ENCODE assay signal across 1 cellular context in genomic region chr9:133884907-133885744, GRCh38.
TF ChIP-seq lines count a peak whose summit lies in the region.

No MANE protein-coding gene starts in this region.

TF ChIP-seq in HepG2, 621 proteins besides CTCF, POLR2A, EP300 and RAD21 (continued from another document and continues in another):
- TF ChIP-seq CREM (IDR thresholded peaks at IDR 0.05): peak; percentile 69; the same call in 1 of the 2 replicates
- TF ChIP-seq CREM (CRISPR knock-in tag; IDR thresholded peaks at IDR 0.05): no peak
- peak; percentile 73; the same call in 1 of the 2 replicates for TF ChIP-seq ZNF124 (CRISPR knock-in tag; IDR thresholded peaks at IDR 0.05)
- peak; percentile 60; the same call in 1 of the 2 replicates for TF ChIP-seq YEATS4 (CRISPR knock-in tag; IDR thresholded peaks at IDR 0.05; ENCODE audit: borderline replicate concordance)
- no peak for TF ChIP-seq ZFP62 (CRISPR knock-in tag; IDR thresholded peaks at IDR 0.05)
- no peak; the same call in 1 of the 2 replicates for TF ChIP-seq ZNF143 (CRISPR knock-in tag; IDR thresholded peaks at IDR 0.05)
- TF ChIP-seq LCORL (IDR thresholded peaks at IDR 0.05): no peak
- TF ChIP-seq LCORL (CRISPR knock-in tag; IDR thresholded peaks at IDR 0.05): peak; percentile 99
- TF ChIP-seq MZF1 (CRISPR knock-in tag; IDR thresholded peaks at IDR 0.05; ENCODE audit: borderline replicate concordance): no peak
- TF ChIP-seq ARNTL (CRISPR knock-in tag; IDR thresholded peaks at IDR 0.05): 0 out of 2 replicates have a peak, but pooled peaks have one; percentile 63
- peak; percentile 94 for TF ChIP-seq ZBTB7B (CRISPR knock-in tag; IDR thresholded peaks at IDR 0.05)
- TF ChIP-seq RCOR2 (CRISPR knock-in tag; IDR thresholded peaks at IDR 0.05): peak; percentile 89
- no peak for TF ChIP-seq EEA1 (CRISPR knock-in tag; IDR thresholded peaks at IDR 0.05; ENCODE audit: borderline replicate concordance)
- peak; percentile 54 for TF ChIP-seq POLR2AphosphoS5 (IDR thresholded peaks at IDR 0.05; ENCODE audit: low read depth, low read length)
- peak; percentile 63; the same call in 1 of the 2 replicates for TF ChIP-seq MIER2 (CRISPR knock-in tag; IDR thresholded peaks at IDR 0.05)
- peak; percentile 59; the same call in 1 of the 2 replicates for TF ChIP-seq DMAP1 (CRISPR knock-in tag; IDR thresholded peaks at IDR 0.05)
- peak; percentile 64; the same call in 1 of the 2 replicates for TF ChIP-seq ELF1 (CRISPR knock-in tag; IDR thresholded peaks at IDR 0.05)
- peak; percentile 89; the same call in 1 of the 2 replicates for TF ChIP-seq THRA (CRISPR knock-in tag; IDR thresholded peaks at IDR 0.05; ENCODE audit: borderline replicate concordance)
- TF ChIP-seq PHB2 (IDR thresholded peaks at IDR 0.05; ENCODE audit: partially characterized antibody): no peak
- 0 out of 2 replicates have a peak, but pooled peaks have one; percentile 64 for TF ChIP-seq SNAPC4 (CRISPR knock-in tag; IDR thresholded peaks at IDR 0.05)
- TF ChIP-seq ZBTB8A (CRISPR knock-in tag; IDR thresholded peaks at IDR 0.05; ENCODE audit: borderline replicate concordance, low read depth): no peak
- peak; percentile 90 for TF ChIP-seq HOXA3 (CRISPR knock-in tag; IDR thresholded peaks at IDR 0.05)
- TF ChIP-seq ARHGAP35 (CRISPR knock-in tag; IDR thresholded peaks at IDR 0.05; ENCODE audit: borderline replicate concordance): 0 out of 2 replicates have a peak, but pooled peaks have one; percentile 53
- TF ChIP-seq HDAC2 (CRISPR knock-in tag; IDR thresholded peaks at IDR 0.05): peak; percentile 97
- TF ChIP-seq YY1 (IDR thresholded peaks at IDR 0.05; ENCODE audit: insufficient read depth, insufficient replicate concordance, low read depth, low read length): peak; percentile 49
- peak; percentile 63 for TF ChIP-seq TFDP2 (CRISPR knock-in tag; IDR thresholded peaks at IDR 0.05)
- TF ChIP-seq ZNF296 (CRISPR knock-in tag; conservative IDR thresholded peaks at IDR 0.05): 0 out of 2 replicates have a peak, but pooled peaks have one; percentile 85
- 0 out of 2 replicates have a peak, but pooled peaks have one; percentile 72 for TF ChIP-seq CAMTA2 (CRISPR knock-in tag; IDR thresholded peaks at IDR 0.05; ENCODE audit: borderline replicate concordance)
- no peak for TF ChIP-seq ZIK1 (CRISPR knock-in tag; IDR thresholded peaks at IDR 0.05; ENCODE audit: borderline replicate concordance, low read depth)
- no peak for TF ChIP-seq SATB2 (CRISPR knock-in tag; IDR thresholded peaks at IDR 0.05)
- no peak for TF ChIP-seq ZNF570 (CRISPR knock-in tag; IDR thresholded peaks at IDR 0.05; ENCODE audit: borderline replicate concordance)
- no peak for TF ChIP-seq ZFP36L2 (CRISPR knock-in tag; IDR thresholded peaks at IDR 0.05)
- peak; percentile 35; the same call in 1 of the 2 replicates for TF ChIP-seq ZNF12 (CRISPR knock-in tag; IDR thresholded peaks at IDR 0.05)
- TF ChIP-seq GATAD2A (CRISPR knock-in tag; IDR thresholded peaks at IDR 0.05): peak; percentile 98
- TF ChIP-seq SCMH1 (CRISPR knock-in tag; IDR thresholded peaks at IDR 0.05; ENCODE audit: borderline replicate concordance): no peak
- peak; percentile 89 for TF ChIP-seq SOX5 (CRISPR knock-in tag; IDR thresholded peaks at IDR 0.05; ENCODE audit: borderline replicate concordance)
- TF ChIP-seq ZNF841 (CRISPR knock-in tag; IDR thresholded peaks at IDR 0.05; ENCODE audit: borderline replicate concordance): no peak
- TF ChIP-seq KLF9 (CRISPR knock-in tag; IDR thresholded peaks at IDR 0.05; ENCODE audit: low read depth): peak; percentile 60; the same call in 1 of the 2 replicates
- peak; percentile 47; the same call in 1 of the 2 replicates for TF ChIP-seq CBX5 (CRISPR knock-in tag; IDR thresholded peaks at IDR 0.05; ENCODE audit: borderline replicate concordance)
- peak; percentile 76; the same call in 1 of the 2 replicates for TF ChIP-seq ZNF619 (CRISPR knock-in tag; IDR thresholded peaks at IDR 0.05)
- peak; percentile 95 for TF ChIP-seq ESRRA (CRISPR knock-in tag; IDR thresholded peaks at IDR 0.05; ENCODE audit: low read depth)
- TF ChIP-seq MXD4 (CRISPR knock-in tag; IDR thresholded peaks at IDR 0.05): peak; percentile 58; the same call in 1 of the 2 replicates
- TF ChIP-seq MXD3 (CRISPR knock-in tag; IDR thresholded peaks at IDR 0.05): peak; percentile 73
- no peak for TF ChIP-seq HDAC6 (IDR thresholded peaks at IDR 0.05; ENCODE audit: low read depth, low read length)
- TF ChIP-seq ZNF331 (CRISPR knock-in tag; IDR thresholded peaks at IDR 0.05): peak; percentile 86
- TF ChIP-seq DRAP1 (CRISPR knock-in tag; IDR thresholded peaks at IDR 0.05): peak; percentile 58
- peak; percentile 60; the same call in 1 of the 2 replicates for TF ChIP-seq ZNF430 (CRISPR knock-in tag; IDR thresholded peaks at IDR 0.05)
- no peak for TF ChIP-seq ZNF17 (CRISPR knock-in tag; IDR thresholded peaks at IDR 0.05)
- no peak for TF ChIP-seq TAF15 (IDR thresholded peaks at IDR 0.05; ENCODE audit: low read depth, low read length, poor library complexity, severe bottlenecking)
- TF ChIP-seq ISL2 (CRISPR knock-in tag; IDR thresholded peaks at IDR 0.05): peak; percentile 81
- TF ChIP-seq RERE (CRISPR knock-in tag; IDR thresholded peaks at IDR 0.05; ENCODE audit: low read depth): peak; percentile 80
- peak; percentile 79; the same call in 1 of the 2 replicates for TF ChIP-seq NCOR1 (IDR thresholded peaks at IDR 0.05; ENCODE audit: borderline replicate concordance, low read length)
- TF ChIP-seq ZNF749 (CRISPR knock-in tag; IDR thresholded peaks at IDR 0.05; ENCODE audit: borderline replicate concordance): peak; percentile 43; the same call in 1 of the 2 replicates
- peak; percentile 83; the same call in 1 of the 2 replicates for TF ChIP-seq ZBTB34 (CRISPR knock-in tag; IDR thresholded peaks at IDR 0.05)
- peak; percentile 81; the same call in 1 of the 2 replicates for TF ChIP-seq SMAD3 (CRISPR knock-in tag; IDR thresholded peaks at IDR 0.05)
- peak; percentile 88 for TF ChIP-seq ZBTB38 (CRISPR knock-in tag; IDR thresholded peaks at IDR 0.05)
- peak; percentile 98 for TF ChIP-seq SKI (IDR thresholded peaks at IDR 0.05; ENCODE audit: partially characterized antibody)
